Comparison of ENCODE assay signal across 8 cellular contexts in the genomic region with DNA sequence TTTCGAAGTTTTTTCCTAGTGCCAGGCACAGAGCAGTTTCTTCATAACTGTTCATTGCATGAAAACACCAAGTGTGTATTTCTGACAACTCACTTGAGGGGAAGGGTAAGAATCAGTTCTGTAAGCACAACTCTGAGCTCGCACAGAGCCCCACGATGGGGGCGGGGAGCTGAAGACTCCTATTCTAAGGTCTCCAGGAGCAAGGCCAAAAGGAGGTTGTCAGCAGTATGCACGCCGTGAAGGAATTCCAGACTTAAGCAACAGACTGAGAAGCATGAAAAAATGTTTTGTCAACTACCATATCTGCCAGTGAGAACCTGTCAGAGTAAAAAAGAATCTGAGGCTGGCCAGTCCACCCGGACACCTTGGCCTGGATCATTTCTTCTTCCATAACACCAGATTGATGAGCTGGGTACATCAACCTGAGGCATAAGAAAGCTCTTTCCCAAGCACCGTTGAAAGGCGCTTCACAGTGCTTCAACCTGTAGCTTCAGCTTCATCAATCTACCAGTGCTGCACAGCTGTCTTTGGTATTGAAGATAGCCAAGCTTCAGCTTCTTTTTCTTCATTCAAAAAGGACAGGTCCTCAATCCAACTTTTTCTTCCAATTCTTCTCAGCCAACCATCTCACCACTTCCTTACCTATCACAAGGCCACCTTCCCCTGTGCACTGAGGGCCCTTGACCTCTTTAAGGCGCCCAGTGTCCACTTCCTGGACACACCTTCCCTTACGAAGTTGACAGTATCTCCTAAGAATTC. TPM values are rescaled to one million over a fixed set of nuclear protein-coding genes. Genes with fewer than 3 reads are reported as not detected.
DNase-seq lines count a peak whose midpoint lies in the region; ATAC-seq, FAIRE-seq and TF ChIP-seq lines count a peak whose summit lies in the region.

No MANE protein-coding gene starts in this region.

- H3K36me3 ChIP-seq in keratinocyte (ENCODE audit: control insufficient read depth in 2 of 2, extremely low read depth in 1 of 2, insufficient read depth in 2 of 2, low read length in 2 of 2) = peaks cover 2 to 8% of the 10 kb centered on the region in 2 experiments

- H4K20me1 ChIP-seq in keratinocyte (ENCODE audit: control insufficient read depth, extremely low read depth, insufficient read depth, low read length) = peaks cover 4% of the 10 kb centered on the region

- peaks cover 25% of the 10 kb centered on the region for H3K79me2 ChIP-seq in keratinocyte (ENCODE audit: control insufficient read depth, insufficient read depth, low read length)

- H3K9me1 ChIP-seq in keratinocyte (ENCODE audit: control insufficient read depth, extremely low read depth, insufficient read depth, low read length) = no peaks in the 10 kb centered on the region

- TF ChIP-seq CTCF in keratinocyte (optimal IDR thresholded peaks at IDR 0.05 in 1 of 3, IDR thresholded peaks at IDR 0.05 in 1 of 3, conservative IDR thresholded peaks at IDR 0.05 in 1 of 3; ENCODE audit: extremely low read depth in 1 of 3, insufficient read depth in 2 of 3, low read length in 3 of 3) = no peak

- DNase-seq in NCI-H82 (lab: John Stamatoyannopoulos, UW) = peak; percentile 30
- no peak for DNase-seq in NCI-H82 treated with DMSO at 0.1 percent for 48 hours (lab: John Stamatoyannopoulos, UW; ENCODE audit: unreplicated experiment)
- peak; percentile 37 for DNase-seq in astrocyte of the hippocampus (ENCODE audit: low read depth, low spot score)
- no peak for DNase-seq in keratinocyte (ENCODE audit: low read depth, low spot score)
- peak; percentile 21 for DNase-seq in stromal cell of bone marrow (ENCODE audit: low read depth)
- DNase-seq in HTR-8/SVneo (ENCODE audit: insufficient read length, low spot score) = no peak

- dilution Hi-C loops in keratinocyte (cut with MboI; ENCODE audit: extremely low pct_ligation_motif_present, low sequenced_read_pairs) = no loop called here

- ATAC-seq in GM19452 (IDR thresholded peaks at IDR 0.05; ENCODE audit: unreplicated experiment) = no peak
- no peak for ATAC-seq in GM21515 (IDR thresholded peaks at IDR 0.05; ENCODE audit: unreplicated experiment)

- H3K27ac ChIP-seq in keratinocyte (ENCODE audit: control insufficient read depth, insufficient read depth, low read length) = peak overlapping the region; percentile 83

- peak overlapping the region in 2 of 3 experiments; percentile 50 to 67 for H3K4me3 ChIP-seq in keratinocyte (ENCODE audit: control insufficient read depth in 2 of 3, extremely low read depth in 1 of 3, insufficient read depth in 2 of 3, low read depth in 1 of 3, low read length in 3 of 3)

- H2AFZ ChIP-seq in keratinocyte (ENCODE audit: control insufficient read depth, low read length) = no peak overlapping the region

- H3K27me3 ChIP-seq in keratinocyte (ENCODE audit: control insufficient read depth, extremely low read depth, insufficient read depth, low read length) = no peaks in the 10 kb centered on the region

- peak overlapping the region; percentile 93 for H3K4me2 ChIP-seq in keratinocyte (ENCODE audit: control insufficient read depth, extremely low read depth, insufficient read depth, low read depth, low read length)

- FAIRE-seq in keratinocyte (lab: Jason Lieb, UNC) = no peak
- FAIRE-seq in HTR-8/SVneo (lab: Jason Lieb, UNC) = no peak

- peak overlapping the region; percentile 72 for H3K9ac ChIP-seq in keratinocyte (ENCODE audit: control insufficient read depth, extremely low read depth, insufficient read depth, low read length)

- H3K9me3 ChIP-seq in keratinocyte (ENCODE audit: control insufficient read depth, low read depth, low read length) = no peaks in the 10 kb centered on the region

- peaks cover 35% of the 10 kb centered on the region for H3K4me1 ChIP-seq in keratinocyte (ENCODE audit: control insufficient read depth, extremely low read depth, insufficient read depth, low read length)

RNA-seq across cellular contexts. Expression of gene CTNNAL1, which starts 1.1 kb away (rescaled TPM):
- polyA plus RNA-seq in keratinocyte = 30.9 to 112 TPM (median 89.7 TPM) in 3 replicates
- 28.2 TPM for polyA plus RNA-seq in keratinocyte (2011; ENCODE audit: low read depth)
- 49.6 and 89.7 TPM in 2 replicates for polyA plus RNA-seq in keratinocyte (2011; cell fraction: cytosol; rRNA removed)
- 22.9 and 28.1 TPM in 2 replicates for polyA plus RNA-seq in keratinocyte (2011; cell fraction: nucleus; rRNA removed)
- 13.2 and 88.8 TPM in 2 replicates for polyA plus RNA-seq in keratinocyte (2012; ENCODE audit: low replicate concordance)
- polyA minus RNA-seq in keratinocyte = 5.0 to 54.5 TPM (median 13.6 TPM) in 3 replicates
- polyA minus RNA-seq in keratinocyte (2011; cell fraction: cytosol; rRNA and poly(A)+ RNA removed) = 39.3 TPM
- polyA minus RNA-seq in keratinocyte (2011; cell fraction: nucleus; rRNA and poly(A)+ RNA removed) = 5.5 and 11.1 TPM in 2 replicates

Comparison
In these comparisons a context has a peak if more than half of its experiments do, and no peak if none do; other contexts are left out.
1. DNase-seq: peak in NCI-H82 (single experiment), astrocyte of the hippocampus (single experiment) and stromal cell of bone marrow (single experiment); none in NCI-H82 treated with DMSO at 0.1 percent for 48 hours (single experiment), keratinocyte (single experiment) and HTR-8/SVneo (single experiment).